ENCODE assay signal across 22 cellular contexts in genomic region chr11:133990501-133990900, GRCh38. TPM values are rescaled to one million over a fixed set of nuclear protein-coding genes. Genes with fewer than 3 reads are reported as not detected.
"Had no signal": no experiment of that assay in that cellular context is flagged by ENCODE, and none has a peak within 500 bp of the region (broad histone marks: within the 10 kb centered on the region; RNA-seq: fewer than 3 reads in every experiment).

No MANE protein-coding gene starts in this region.

- DNase-seq: Karpas-422, KBM-7, MG63, NCI-H1092, NCI-H1105 treated with DMSO at 0.1 percent for 48 hours, NCI-H1417 treated with DMSO at 0.1 percent for 48 hours, NCI-H146, NCI-H1694 treated with DMSO at 0.1 percent for 48 hours, NCI-H1930, NCI-H2081, NCI-H2107, NCI-H226, NCI-H446, NCI-H510A, NCI-H524 treated with DMSO at 0.1 percent for 48 hours, NCI-H69, NCI-H774, Right ventricle myocardium superior, RPMI8226, SIG-M5 had no signal

- H3K4me3 ChIP-seq: MG63, SJSA1, SK-N-MC had no signal

- H3K27ac ChIP-seq: SJSA1, SK-N-MC had no signal

- H3K4me1 ChIP-seq: SJSA1 had no signal

- H3K36me3 ChIP-seq: MG63, SJSA1 had no signal

- H3K27me3 ChIP-seq: MG63, SJSA1 had no signal

- H3K9me3 ChIP-seq: MG63, SJSA1 had no signal

RNA-seq across cellular contexts. Expression of gene IGSF9B, which starts 33.7 kb away (rescaled TPM):
- total RNA-seq: SJSA1 had no signal
